Comparison of ENCODE assay signal across 8 cellular contexts in genomic region chr2:204110250-204111183, GRCh38.
DNase-seq lines count a peak whose midpoint lies in the region; ATAC-seq, FAIRE-seq and TF ChIP-seq lines count a peak whose summit lies in the region.

No MANE protein-coding gene starts in this region.

- H3K27me3 ChIP-seq in SJSA1 (replicated peaks) = no peaks in the 10 kb centered on the region
- H3K27me3 ChIP-seq in neuron (ENCODE audit: insufficient read depth, low read length) = no peaks in the 10 kb centered on the region

- H3K4me3 ChIP-seq in GM12865 (ENCODE audit: low read depth, low read length) (no peak overlapping the region), SJSA1 (no peak overlapping the region), neuron (ENCODE audit: low read length) (no peak overlapping the region)

- no peaks in the 10 kb centered on the region for H3K36me3 Mint-ChIP-seq in activated naive CD8-positive, alpha-beta T cell

- H3K36me3 ChIP-seq in SJSA1 = no peaks in the 10 kb centered on the region
- no peaks in the 10 kb centered on the region for H3K36me3 ChIP-seq in neuron (ENCODE audit: insufficient read depth, low read length)

- H3K4me3 Mint-ChIP-seq in activated naive CD8-positive, alpha-beta T cell = peak overlapping the region; percentile 83

- peak overlapping the region; percentile 21 for H2AFZ ChIP-seq in neuron (ENCODE audit: low read depth, low read length)

- peak overlapping the region; percentile 59 for H3K27ac Mint-ChIP-seq in activated naive CD8-positive, alpha-beta T cell

- H3K9me3 Mint-ChIP-seq in activated naive CD8-positive, alpha-beta T cell (ENCODE audit: low read depth) = no peaks in the 10 kb centered on the region

- no peak for TF ChIP-seq CTCF in GM12865 (IDR thresholded peaks at IDR 0.05; ENCODE audit: insufficient read depth, low read depth, low read length, missing control alignments)

- peaks cover 60% of the 10 kb centered on the region for H3K4me1 Mint-ChIP-seq in activated naive CD8-positive, alpha-beta T cell (ENCODE audit: low read depth)

- H3K9me3 ChIP-seq in SJSA1 (replicated peaks) = no peaks in the 10 kb centered on the region
- no peaks in the 10 kb centered on the region for H3K9me3 ChIP-seq in neuron (ENCODE audit: low read length)

- no peak for FAIRE-seq in RCC 7860 (lab: Jason Lieb, UNC)

- peak; percentile 87 for ATAC-seq in HG02642 (IDR thresholded peaks at IDR 0.05; ENCODE audit: poor library complexity, unreplicated experiment)

- DNase-seq in GM12865 (ENCODE audit: low read depth) = peak; percentile 80
- peak; percentile 52 to 77 for DNase-seq in SJSA1 (ENCODE audit: low read depth in 1 of 2, low spot score in 2 of 2)
- DNase-seq in RCC 7860 (ENCODE audit: low spot score) = no peak
- no peak for DNase-seq in NCI-H1417 (lab: John Stamatoyannopoulos, UW)
- no peak for DNase-seq in SKM-1 treated with dmso at 0.1 percent for 144 hours (lab: John Stamatoyannopoulos, UW; ENCODE audit: unreplicated experiment)

- H3K27ac ChIP-seq in SJSA1 = peak overlapping the region; percentile 73

- H3K4me1 ChIP-seq in SJSA1 (replicated peaks) = peaks cover 30% of the 10 kb centered on the region
- H3K4me1 ChIP-seq in neuron (ENCODE audit: insufficient read depth, low read length) = peaks cover 26% of the 10 kb centered on the region

- no peaks in the 10 kb centered on the region for H3K27me3 Mint-ChIP-seq in activated naive CD8-positive, alpha-beta T cell

Comparison
In these comparisons a context has a peak if more than half of its experiments do, and no peak if none do; other contexts are left out.
1. DNase-seq: peak in GM12865 (single experiment) and SJSA1 (2 of 2); none in RCC 7860 (single experiment), NCI-H1417 (0 of 3) and SKM-1 treated with dmso at 0.1 percent for 144 hours (single experiment).